Comparison of ENCODE assay signal across 14 cellular contexts in the genomic region with DNA sequence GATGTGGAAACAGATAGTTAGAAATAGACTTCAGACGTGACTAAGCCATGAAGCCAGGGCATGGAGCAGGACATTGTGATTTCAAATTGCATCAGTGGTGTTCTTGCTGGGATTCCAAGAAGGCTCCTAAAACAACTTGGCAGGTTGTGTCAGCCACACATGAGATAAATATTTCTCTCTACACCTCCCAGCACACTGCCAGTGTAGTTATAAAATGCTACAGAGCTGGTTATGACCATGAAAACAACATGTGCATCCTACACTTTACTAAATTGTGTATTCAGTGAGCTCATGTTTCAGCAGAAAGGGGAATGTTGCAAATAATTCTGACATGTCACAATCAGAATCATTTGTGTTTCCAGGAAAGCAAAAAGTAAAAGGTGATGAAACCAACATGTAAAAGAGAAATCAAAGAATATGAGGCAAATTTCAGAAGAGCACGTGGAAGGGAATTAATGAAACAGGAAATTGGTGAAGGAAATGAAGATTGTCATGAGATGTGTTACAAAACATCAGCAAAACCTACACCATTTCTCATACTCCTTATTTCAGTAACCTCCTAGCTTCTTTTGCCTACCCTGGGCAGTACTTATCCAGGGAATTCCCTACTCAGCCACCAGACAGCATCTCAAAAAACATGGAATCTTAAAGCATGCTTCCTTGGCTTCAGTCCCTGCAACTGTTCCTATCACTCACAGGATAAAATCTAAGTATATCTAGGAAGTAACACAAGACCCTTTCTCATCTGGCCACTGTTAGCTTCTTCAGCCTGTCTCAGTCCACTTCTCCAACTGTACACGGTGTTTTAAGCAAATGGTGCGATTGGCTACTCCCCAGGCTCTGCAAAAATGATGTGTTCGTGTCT. TPM values are rescaled to one million over a fixed set of nuclear protein-coding genes. Genes with fewer than 3 reads are reported as not detected.
A peak's percentile ranks its signal among the peaks of the same experiment; 100 is the strongest.
DNase-seq lines count a peak whose midpoint lies in the region; ATAC-seq and TF ChIP-seq lines count a peak whose summit lies in the region.
"Had no signal": no experiment of that assay in that cellular context is flagged by ENCODE, and none has a peak within 500 bp of the region (broad histone marks: within the 10 kb centered on the region; RNA-seq: fewer than 3 reads in every experiment).

No MANE protein-coding gene starts in this region.

- intact Hi-C loops in sigmoid colon (cut with DNase I), result no loop called here

- H3K27ac ChIP-seq in neutrophil (peak overlapping the region; percentile 35), sigmoid colon (no peak overlapping the region)
- H3K27ac ChIP-seq: thoracic aorta had no signal

- no peaks in the 10 kb centered on the region for H3K36me3 ChIP-seq in MG63
- no peaks in the 10 kb centered on the region for H3K36me3 ChIP-seq in neutrophil
- no peaks in the 10 kb centered on the region for H3K36me3 ChIP-seq in sigmoid colon
- H3K36me3 ChIP-seq: thoracic aorta had no signal

- H3K4me1 ChIP-seq in neutrophil (ENCODE audit: control insufficient read depth in 1 of 2, insufficient read depth in 1 of 2, low read depth in 1 of 2, low read length in 1 of 2) (peaks cover 19 to 20% of the 10 kb centered on the region in 2 experiments), sigmoid colon (no peaks in the 10 kb centered on the region)

- TF ChIP-seq POLR2A in sigmoid colon (IDR thresholded peaks at IDR 0.05), result no peak

- H3K27me3 ChIP-seq in MG63, result no peaks in the 10 kb centered on the region
- no peaks in the 10 kb centered on the region for H3K27me3 ChIP-seq in neutrophil
- H3K27me3 ChIP-seq in sigmoid colon, result no peaks in the 10 kb centered on the region

- H3K9me3 ChIP-seq in MG63 (no peaks in the 10 kb centered on the region), neutrophil (no peaks in the 10 kb centered on the region), sigmoid colon (no peaks in the 10 kb centered on the region)
- H3K9me3 ChIP-seq: thoracic aorta had no signal

- TF ChIP-seq EP300 in sigmoid colon (IDR thresholded peaks at IDR 0.05), result no peak

- 81 to 91% methylated on average over 5 of the region's 5 CpGs for WGBS in sigmoid colon, 2 donors

- TF ChIP-seq CTCF in neutrophil (IDR thresholded peaks at IDR 0.05) (no peak), sigmoid colon (IDR thresholded peaks at IDR 0.05) (no peak)

- H3K4me3 ChIP-seq in MG63 (no peak overlapping the region), neutrophil (ENCODE audit: low read depth in 1 of 2, low read length in 1 of 2) (no peak overlapping the region), sigmoid colon (no peak overlapping the region)
- H3K4me3 ChIP-seq: thoracic aorta had no signal

- peak; percentile 7 for DNase-seq in EL
- DNase-seq in MG63, result peak; percentile 16
- DNase-seq in NCI-H446 (lab: John Stamatoyannopoulos, UW), result no peak
- DNase-seq in sigmoid colon, result no peak
- DNase-seq: activated effector memory CD4-positive, alpha-beta T cell treated with Interleukin-2 at 50 U/mL for 16 hours; central memory CD4-positive, alpha-beta T cell; NCI-H2171 treated with DMSO at 0.1 percent for 48 hours had no signal

- ATAC-seq in esophagus mucosa, result peak; percentile 33
- no peak for ATAC-seq in GM19035 (IDR thresholded peaks at IDR 0.05; ENCODE audit: unreplicated experiment)
- ATAC-seq: activated CD4-positive, CD25-positive, alpha-beta regulatory T cell treated with anti-CD3 and anti-CD28 coated beads, Interleukin-2, amount 50 U/mL, for 24 hours; SK-N-SH treated with all-trans-retinoic acid at 6 μM for 48 hours had no signal

RNA-seq across cellular contexts. Expression of a gene that starts 5.8 kb away (rescaled TPM):
- total RNA-seq in MG63 (2014; rRNA removed; shearing (Covaris generic); ENCODE audit: low replicate concordance), result not detected in 2 replicates
- total RNA-seq in esophagus mucosa (not detected), sigmoid colon (under 1 TPM in 2 of 4 donors, not detected in 2; 0.33 to 0.36 TPM)
- polyA plus RNA-seq in sigmoid colon, result under 1 TPM in 2 of 3 donors, not detected in 1; 0.10 to 0.46 TPM
- total RNA-seq: thoracic aorta had no signal

RNA-seq across cellular contexts. Expression of a gene that starts 43.2 kb away (rescaled TPM):
- not detected in 2 replicates for total RNA-seq in MG63 (2014; rRNA removed; shearing (Covaris generic); ENCODE audit: low replicate concordance)
- total RNA-seq in esophagus mucosa (0.24 TPM), sigmoid colon (not detected)
- polyA plus RNA-seq in sigmoid colon, result 1 to 10 TPM in 1 of 3 donors, under 1 TPM in 2; 0.25 to 3.6 (median 0.69) TPM
- total RNA-seq: skeletal muscle tissue, thoracic aorta had no signal

Comparison
In these comparisons a context has a peak if more than half of its experiments do, and no peak if none do; other contexts are left out.
1. DNase-seq: peak in EL (single experiment) and MG63 (single experiment); none in NCI-H446 (0 of 2) and sigmoid colon (single experiment).